In the genomic region with DNA sequence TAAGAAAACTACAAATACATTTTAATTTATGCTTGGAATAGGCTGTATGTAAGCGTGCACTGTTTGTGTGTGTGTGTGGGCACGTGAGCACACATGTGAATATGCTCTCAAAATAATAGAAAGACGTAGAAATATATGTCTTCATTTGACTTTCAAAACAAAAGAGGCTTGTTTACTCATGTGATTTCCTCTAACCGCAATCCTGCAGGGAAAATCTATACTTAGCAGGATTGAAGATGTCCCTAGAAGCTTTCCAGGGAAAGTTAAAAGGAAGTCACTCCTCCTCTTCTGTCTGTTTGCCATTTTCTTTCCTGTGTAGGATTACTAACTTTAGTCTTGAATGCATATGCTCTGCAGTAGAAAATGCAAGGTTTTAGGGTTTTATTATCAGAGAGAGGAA, we compare ENCODE assay signal across 26 cellular contexts.
"Had no signal": no experiment of that assay in that cellular context is flagged by ENCODE, and none has a peak within 500 bp of the region (broad histone marks: within the 10 kb centered on the region; RNA-seq: fewer than 3 reads in every experiment).

No MANE protein-coding gene starts in this region.

- H3K4me3 Mint-ChIP-seq: activated B cell treated with CpG ODN at 0.5 μM for 24 hours; activated CD8-positive, alpha-beta memory T cell treated with anti-CD3 and anti-CD28 coated beads, Interleukin-2, amount 10 ng/mL, durations not matched to agents 7 days and 5 days; activated CD8-positive, alpha-beta T cell treated with anti-CD3 and anti-CD28 coated beads, Interleukin-2, amount 10 ng/mL, durations not matched to agents 7 days and 5 days; activated naive CD4-positive, alpha-beta T cell treated with anti-CD3 and anti-CD28 coated beads, Interleukin-2, amount 10 ng/mL, durations not matched to agents 7 days and 5 days; activated naive CD8-positive, alpha-beta T cell treated with anti-CD3 and anti-CD28 coated beads, Interleukin-2, amount 10 ng/mL, durations not matched to agents 7 days and 5 days; dendritic cell treated with granulocyte-macrophage colony-stimulating factor and Interleukin-4, amounts not matched to agents 40 ng/mL and 50 ng/mL, for 4 days; endodermal cell; naive thymus-derived CD8-positive, alpha-beta T cell; stimulated activated naive B cell treated with anti-CD40 and anti-IgM and Interleukin-4, amounts not matched to agents 10 μg/mL and 1 μg/mL and 100 μg/mL, for 72 hours; T-helper 2 cell treated with Interferon-gamma antibody and Interleukin-4, amounts not matched to agents 5 μg/mL and 100 μg/mL, for 36 hours had no signal

- H3K36me3 Mint-ChIP-seq: activated CD8-positive, alpha-beta memory T cell treated with anti-CD3 and anti-CD28 coated beads, Interleukin-2, amount 10 ng/mL, durations not matched to agents 7 days and 5 days; activated naive CD4-positive, alpha-beta T cell treated with anti-CD3 and anti-CD28 coated beads, Interleukin-2, amount 10 ng/mL, durations not matched to agents 7 days and 5 days; activated naive CD8-positive, alpha-beta T cell treated with anti-CD3 and anti-CD28 coated beads, Interleukin-2, amount 10 ng/mL, durations not matched to agents 7 days and 5 days; naive thymus-derived CD8-positive, alpha-beta T cell; stimulated activated naive B cell treated with anti-CD40 and anti-IgM and Interleukin-4, amounts not matched to agents 10 μg/mL and 1 μg/mL and 100 μg/mL, for 72 hours had no signal

- DNase-seq: activated B cell treated with CpG ODN at 0.5 μM for 24 hours; activated CD4-positive, alpha-beta T cell treated with anti-CD3 and anti-CD28 coated beads, Interleukin-2, amount 50 U/mL, for 1 hour; activated CD8-positive, alpha-beta memory T cell treated with anti-CD3 and anti-CD28 coated beads, Interleukin-2, amount 10 ng/mL, durations not matched to agents 7 days and 5 days; activated CD8-positive, alpha-beta T cell treated with anti-CD3 and anti-CD28 coated beads, Interleukin-2, amount 10 ng/mL, durations not matched to agents 7 days and 5 days; activated gamma-delta T cell; activated naive CD4-positive, alpha-beta T cell treated with anti-CD3 and anti-CD28 coated beads, Interleukin-2, amount 10 ng/mL, durations not matched to agents 7 days and 5 days; activated naive CD8-positive, alpha-beta T cell treated with anti-CD3 and anti-CD28 coated beads, Interleukin-2, amount 10 ng/mL, durations not matched to agents 7 days and 5 days; amniotic stem cell; central memory CD4-positive, alpha-beta T cell; endodermal cell; foreskin fibroblast; heart left ventricle; midbrain; naive thymus-derived CD8-positive, alpha-beta T cell; posterior cingulate gyrus; right cardiac atrium; stimulated activated CD4-positive, alpha-beta T cell treated with anti-CD3 and anti-CD28 coated beads, Interleukin-15, amount 100 ng/mL, for 24 hours; stimulated activated CD4-positive, alpha-beta T cell treated with anti-CD3 and anti-CD28 coated beads, Interleukin-2, amount 100 ng/mL, for 24 hours; stimulated activated naive B cell treated with anti-CD40 and anti-IgM and Interleukin-4, amounts not matched to agents 10 μg/mL and 1 μg/mL and 100 μg/mL, for 72 hours; stomach; tibial artery; upper lobe of right lung had no signal

- H3K27me3 ChIP-seq: heart left ventricle, stomach, suprapubic skin, tibial artery, upper lobe of right lung had no signal

- H3K4me1 Mint-ChIP-seq: activated B cell treated with CpG ODN at 0.5 μM for 24 hours; activated CD8-positive, alpha-beta memory T cell treated with anti-CD3 and anti-CD28 coated beads, Interleukin-2, amount 10 ng/mL, durations not matched to agents 7 days and 5 days; activated naive CD4-positive, alpha-beta T cell treated with anti-CD3 and anti-CD28 coated beads, Interleukin-2, amount 10 ng/mL, durations not matched to agents 7 days and 5 days; activated naive CD8-positive, alpha-beta T cell treated with anti-CD3 and anti-CD28 coated beads, Interleukin-2, amount 10 ng/mL, durations not matched to agents 7 days and 5 days; naive thymus-derived CD8-positive, alpha-beta T cell; stimulated activated naive B cell treated with anti-CD40 and anti-IgM and Interleukin-4, amounts not matched to agents 10 μg/mL and 1 μg/mL and 100 μg/mL, for 72 hours had no signal

- H3K4me1 ChIP-seq: heart left ventricle, stomach, suprapubic skin, tibial artery, upper lobe of right lung had no signal

- H3K36me3 ChIP-seq: heart left ventricle, stomach, suprapubic skin, tibial artery, upper lobe of right lung had no signal

- H3K27me3 Mint-ChIP-seq: activated B cell treated with CpG ODN at 0.5 μM for 24 hours; activated CD8-positive, alpha-beta memory T cell treated with anti-CD3 and anti-CD28 coated beads, Interleukin-2, amount 10 ng/mL, durations not matched to agents 7 days and 5 days; activated naive CD4-positive, alpha-beta T cell treated with anti-CD3 and anti-CD28 coated beads, Interleukin-2, amount 10 ng/mL, durations not matched to agents 7 days and 5 days; activated naive CD8-positive, alpha-beta T cell treated with anti-CD3 and anti-CD28 coated beads, Interleukin-2, amount 10 ng/mL, durations not matched to agents 7 days and 5 days; dendritic cell treated with granulocyte-macrophage colony-stimulating factor and Interleukin-4, amounts not matched to agents 40 ng/mL and 50 ng/mL, for 4 days; naive thymus-derived CD8-positive, alpha-beta T cell; stimulated activated naive B cell treated with anti-CD40 and anti-IgM and Interleukin-4, amounts not matched to agents 10 μg/mL and 1 μg/mL and 100 μg/mL, for 72 hours had no signal

- H3K27ac Mint-ChIP-seq: activated B cell treated with CpG ODN at 0.5 μM for 24 hours; activated CD8-positive, alpha-beta memory T cell treated with anti-CD3 and anti-CD28 coated beads, Interleukin-2, amount 10 ng/mL, durations not matched to agents 7 days and 5 days; activated CD8-positive, alpha-beta T cell treated with anti-CD3 and anti-CD28 coated beads, Interleukin-2, amount 10 ng/mL, durations not matched to agents 7 days and 5 days; activated naive CD4-positive, alpha-beta T cell treated with anti-CD3 and anti-CD28 coated beads, Interleukin-2, amount 10 ng/mL, durations not matched to agents 7 days and 5 days; activated naive CD8-positive, alpha-beta T cell treated with anti-CD3 and anti-CD28 coated beads, Interleukin-2, amount 10 ng/mL, durations not matched to agents 7 days and 5 days; dendritic cell treated with granulocyte-macrophage colony-stimulating factor and Interleukin-4, amounts not matched to agents 40 ng/mL and 50 ng/mL, for 4 days; endodermal cell; naive thymus-derived CD8-positive, alpha-beta T cell; stimulated activated naive B cell treated with anti-CD40 and anti-IgM and Interleukin-4, amounts not matched to agents 10 μg/mL and 1 μg/mL and 100 μg/mL, for 72 hours; T-helper 2 cell treated with Interferon-gamma antibody and Interleukin-4, amounts not matched to agents 5 μg/mL and 100 μg/mL, for 36 hours had no signal

- H3K27ac ChIP-seq: heart left ventricle, stomach, suprapubic skin, tibial artery, upper lobe of right lung had no signal

- H3K9me3 Mint-ChIP-seq: activated B cell treated with CpG ODN at 0.5 μM for 24 hours; activated naive CD8-positive, alpha-beta T cell treated with anti-CD3 and anti-CD28 coated beads, Interleukin-2, amount 10 ng/mL, durations not matched to agents 7 days and 5 days; dendritic cell treated with granulocyte-macrophage colony-stimulating factor and Interleukin-4, amounts not matched to agents 40 ng/mL and 50 ng/mL, for 4 days; endodermal cell; stimulated activated naive B cell treated with anti-CD40 and anti-IgM and Interleukin-4, amounts not matched to agents 10 μg/mL and 1 μg/mL and 100 μg/mL, for 72 hours; T-helper 2 cell treated with Interferon-gamma antibody and Interleukin-4, amounts not matched to agents 5 μg/mL and 100 μg/mL, for 36 hours had no signal

- ATAC-seq: activated CD8-positive, alpha-beta memory T cell treated with anti-CD3 and anti-CD28 coated beads, Interleukin-2, amount 10 ng/mL, durations not matched to agents 7 days and 5 days; activated CD8-positive, alpha-beta T cell treated with anti-CD3 and anti-CD28 coated beads, Interleukin-2, amount 10 ng/mL, durations not matched to agents 7 days and 5 days; esophagus mucosa; heart left ventricle; naive thymus-derived CD8-positive, alpha-beta T cell; right cardiac atrium; stimulated activated naive B cell treated with anti-CD40 and anti-IgM and Interleukin-4, amounts not matched to agents 10 μg/mL and 1 μg/mL and 100 μg/mL, for 72 hours had no signal

- H3K4me3 ChIP-seq: heart left ventricle, suprapubic skin, tibial artery, upper lobe of right lung had no signal
